Comparison of ENCODE assay signal across 2 cellular contexts in genomic region chr16:48332978-48333377, GRCh38.
A peak's percentile ranks its signal among the peaks of the same experiment; 100 is the strongest.
TF ChIP-seq lines count a peak whose summit lies in the region.

No MANE protein-coding gene starts in this region.

TF ChIP-seq in GM23338, 12 proteins besides CTCF, POLR2A, EP300 and RAD21 (continued from another document):
- TF ChIP-seq ZNF462 (CRISPR knock-in tag; IDR thresholded peaks at IDR 0.05) (no peak), ZNF114 (CRISPR knock-in tag; IDR thresholded peaks at IDR 0.05) (no peak), NANOG (IDR thresholded peaks at IDR 0.05; ENCODE audit: borderline replicate concordance) (no peak)
TF ChIP-seq in GM23338: peak in this region for 0.

TF ChIP-seq in K562, 482 proteins besides CTCF, POLR2A, EP300 and RAD21 (continued from another document):
- TF ChIP-seq POLR2AphosphoS2 (IDR thresholded peaks at IDR 0.05; ENCODE audit: low read length) = no peak
- no peak for TF ChIP-seq ZBTB49 (CRISPR knock-in tag; IDR thresholded peaks at IDR 0.05; ENCODE audit: borderline replicate concordance)
- TF ChIP-seq ZNF24 (IDR thresholded peaks at IDR 0.05) = no peak
- TF ChIP-seq HDAC6 (IDR thresholded peaks at IDR 0.05; ENCODE audit: low read depth, low read length) = no peak
- TF ChIP-seq CEBPG (CRISPR knock-in tag; IDR thresholded peaks at IDR 0.05) = no peak
- TF ChIP-seq CEBPG (tag; conservative IDR thresholded peaks at IDR 0.05 in 1 of 2, IDR thresholded peaks at IDR 0.05 in 1 of 2) = peak in 1 of 2 experiments; percentile 59; a peak in 2 of 4 replicates
- peak; percentile 65 for TF ChIP-seq CEBPB (tag; IDR thresholded peaks at IDR 0.05)
- no peak for TF ChIP-seq ETS1 (conservative IDR thresholded peaks at IDR 0.05; ENCODE audit: control insufficient read depth, low read depth, low read length)
- no peak for TF ChIP-seq CBX2 (IDR thresholded peaks at IDR 0.05; ENCODE audit: insufficient read depth, low read length, poor library complexity, severe bottlenecking)
- no peak for TF ChIP-seq ZBTB1 (CRISPR knock-in tag; IDR thresholded peaks at IDR 0.05; ENCODE audit: borderline replicate concordance, low read depth)
- no peak for TF ChIP-seq ZNF23 (CRISPR knock-in tag; IDR thresholded peaks at IDR 0.05)
- no peak for TF ChIP-seq MAFK (IDR thresholded peaks at IDR 0.05; ENCODE audit: low read length)
- TF ChIP-seq POLR3A (IDR thresholded peaks at IDR 0.05; ENCODE audit: borderline replicate concordance, extremely low read depth, insufficient read depth, insufficient read length) = no peak
